In genomic region chr13:32988588-32989256, GRCh38 we compare ENCODE assay signal across 1 cellular context.
TF ChIP-seq lines count a peak whose summit lies in the region.

No MANE protein-coding gene starts in this region.

TF ChIP-seq in GM12878, 131 proteins besides CTCF, POLR2A, EP300 and RAD21 (continued from another document):
- TF ChIP-seq PKNOX1 (IDR thresholded peaks at IDR 0.05): peak; percentile 80
